ENCODE assay signal across 19 cellular contexts in the genomic region with DNA sequence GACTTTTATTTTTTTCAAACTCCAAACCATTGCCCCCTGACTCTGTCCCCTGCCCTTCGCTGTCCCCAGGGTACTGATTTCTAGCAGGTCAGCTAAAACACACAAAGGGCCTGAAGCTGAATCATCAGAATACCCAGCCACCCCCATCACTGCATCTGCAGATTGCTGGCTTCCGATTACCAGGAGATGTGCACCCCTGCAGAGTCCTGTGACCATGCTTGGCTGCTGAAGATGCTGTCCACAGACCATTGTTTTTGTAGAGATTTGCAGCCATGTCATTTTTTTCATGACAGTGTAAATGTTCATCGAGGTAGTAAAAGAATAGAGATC.
DNase-seq lines count a peak whose midpoint lies in the region; FAIRE-seq and TF ChIP-seq lines count a peak whose summit lies in the region.
"Had no signal": no experiment of that assay in that cellular context is flagged by ENCODE, and none has a peak within 500 bp of the region (broad histone marks: within the 10 kb centered on the region; RNA-seq: fewer than 3 reads in every experiment).

No MANE protein-coding gene starts in this region.

- H3K79me2 ChIP-seq in H9 (ENCODE audit: insufficient read depth, low read length) (no peaks in the 10 kb centered on the region), H1 (ENCODE audit: control insufficient read depth in 1 of 2, insufficient read depth in 2 of 2, low read length in 2 of 2) (0 out of 4 replicates have a peak, but pooled peaks cover 0 to 3% of the 10 kb centered on the region in 2 experiments), hepatocyte (no peaks in the 10 kb centered on the region)

- H4K5ac ChIP-seq in H9 (ENCODE audit: insufficient read length, low read depth, low read length): no peak overlapping the region
- no peak overlapping the region for H4K5ac ChIP-seq in H1 (ENCODE audit: insufficient read length, low read depth, low read length)

- H3K9me3 Mint-ChIP-seq in H9: no peaks in the 10 kb centered on the region
- H3K9me3 Mint-ChIP-seq: natural killer cell treated with Interleukin-12 subunit alpha and Interleukin-12 subunit beta and Interleukin-15 and Interleukin-18, amount 100 ng/mL, for 72 hours had no signal

- DNase-seq in H9 (no peak), NCI-H69 (lab: John Stamatoyannopoulos, UW) (peak; percentile 74), H1 (ENCODE audit: low read depth in 1 of 2, low spot score in 2 of 2) (no peak), neuronal stem cell (ENCODE audit: low spot score) (no peak), prostate gland (ENCODE audit: low spot score) (no peak), hepatocyte (ENCODE audit: low spot score) (no peak)
- no peak for DNase-seq in stimulated activated CD4-positive, alpha-beta T cell treated with anti-CD3 and anti-CD28 coated beads, Interleukin-4, amount 100 ng/mL, for 1 hour
- DNase-seq in activated CD4-positive, alpha-beta T cell treated with anti-CD3 and anti-CD28 coated beads for 4 hours: no peak
- DNase-seq: activated CD4-positive, CD25-positive, alpha-beta regulatory T cell treated with anti-CD3 and anti-CD28 coated beads, Interleukin-2, amount 50 U/mL, for 72 hours; CD4-positive, alpha-beta T cell; DMS53; effector CD4-positive, alpha-beta T cell; NCI-H524 treated with DMSO at 0.1 percent for 48 hours; PC-3; stimulated activated naive CD4-positive, alpha-beta T cell; transverse colon had no signal

- no peak for TF ChIP-seq RAD21 in H1 (IDR thresholded peaks at IDR 0.05 in 1 of 2, conservative IDR thresholded peaks at IDR 0.05 in 1 of 2; ENCODE audit: low read depth in 2 of 2, low read length in 2 of 2)

- CTCF ChIA-PET in H1 (lab: Charles Lee; ENCODE audit: partially characterized antibody): interaction anchor here (0.6 to 2.6 kb wide), 3 partner anchors 14 to 453 kb away, joined by 3 to 7 read pairs (median 5); no protein-coding TSS in a partner anchor

- no peak overlapping the region for H3K4me3 ChIP-seq in H1 (ENCODE audit: extremely low read depth in 1 of 4, insufficient read depth in 2 of 4, low read depth in 3 of 4, low read length in 4 of 4)
- no peak overlapping the region for H3K4me3 ChIP-seq in neuronal stem cell (ENCODE audit: low read length in 2 of 2)
- H3K4me3 ChIP-seq in prostate gland: no peak overlapping the region
- no peak overlapping the region for H3K4me3 ChIP-seq in hepatocyte
- H3K4me3 ChIP-seq: esophagus muscularis mucosa, transverse colon had no signal

- H3K4me2 ChIP-seq in H9 (ENCODE audit: insufficient read depth, insufficient read length, low read length) (no peak overlapping the region), H1 (ENCODE audit: insufficient read depth in 1 of 2, low read depth in 2 of 2, low read length in 2 of 2) (no peak overlapping the region), neuronal stem cell (ENCODE audit: insufficient read depth, low read length, poor library complexity, severe bottlenecking) (no peak overlapping the region), hepatocyte (no peak overlapping the region)

- no peak overlapping the region for H4K8ac ChIP-seq in H9 (replicated peaks; ENCODE audit: insufficient read length, low read depth, low read length)
- no peak overlapping the region for H4K8ac ChIP-seq in H1 (ENCODE audit: extremely low read depth, insufficient read depth, low read length)
- H4K8ac ChIP-seq in neuronal stem cell (ENCODE audit: low read depth, low read length): no peak overlapping the region

- no peaks in the 10 kb centered on the region for H3K9me2 ChIP-seq in hepatocyte (replicated peaks; ENCODE audit: insufficient read depth)

- H2AK5ac ChIP-seq in H9 (ENCODE audit: insufficient read length, low read length) (no peak overlapping the region), H1 (ENCODE audit: low read depth, low read length) (no peak overlapping the region), neuronal stem cell (ENCODE audit: low read depth, low read length) (no peak overlapping the region)

- POLR2A ChIA-PET in H1 (lab: Charles Lee; ENCODE audit: partially characterized antibody): no interaction called here

- H4K20me1 ChIP-seq in H9 (ENCODE audit: control insufficient read depth, insufficient read depth, insufficient read length) (no peaks in the 10 kb centered on the region), H1 (replicated peaks in 1 of 2; ENCODE audit: control insufficient read depth in 1 of 2, insufficient read depth in 2 of 2, low read length in 2 of 2) (no peaks in the 10 kb centered on the region), hepatocyte (ENCODE audit: insufficient read depth, poor library complexity, severe bottlenecking) (no peaks in the 10 kb centered on the region)

- H3K4me3 Mint-ChIP-seq in H9: no peak overlapping the region
- H3K4me3 Mint-ChIP-seq: CD4-positive, alpha-beta T cell; memory B cell; natural killer cell treated with Interleukin-12 subunit alpha and Interleukin-12 subunit beta and Interleukin-15 and Interleukin-18, amount 100 ng/mL, for 72 hours had no signal

- no peak overlapping the region for H3K23ac ChIP-seq in H9 (ENCODE audit: insufficient read length, low read depth, low read length)
- H3K23ac ChIP-seq in H1 (ENCODE audit: insufficient read length): no peak overlapping the region
- H3K23ac ChIP-seq in neuronal stem cell (ENCODE audit: low read depth, low read length, poor library complexity): no peak overlapping the region

- H2BK120ac ChIP-seq in H9 (ENCODE audit: low read depth, low read length, poor library complexity, severe bottlenecking): no peak overlapping the region
- no peak overlapping the region for H2BK120ac ChIP-seq in H1 (replicated peaks; ENCODE audit: low read depth, low read length)
- H2BK120ac ChIP-seq in neuronal stem cell (ENCODE audit: low read depth, low read length): no peak overlapping the region

- H3K36me3 ChIP-seq in H1 (ENCODE audit: control insufficient read depth in 2 of 4, insufficient read depth in 4 of 4, low read length in 3 of 4) (no peaks in the 10 kb centered on the region), neuronal stem cell (replicated peaks in 1 of 2; ENCODE audit: control insufficient read depth in 2 of 2, insufficient read depth in 2 of 2, low read length in 2 of 2) (no peaks in the 10 kb centered on the region), prostate gland (no peaks in the 10 kb centered on the region), hepatocyte (replicated peaks; ENCODE audit: insufficient read depth, low read depth) (no peaks in the 10 kb centered on the region)
- H3K36me3 ChIP-seq: esophagus muscularis mucosa, transverse colon had no signal

- intact Hi-C loops in prostate gland (cut with DNase I): no loop called here

- no peak overlapping the region for H2BK12ac ChIP-seq in H9 (ENCODE audit: insufficient read length, low read depth, low read length)
- no peak overlapping the region for H2BK12ac ChIP-seq in H1 (ENCODE audit: low read depth, low read length)
- H2BK12ac ChIP-seq in neuronal stem cell (ENCODE audit: low read length): no peak overlapping the region

- peaks cover 10% of the 10 kb centered on the region; the same call in 1 of the 2 replicates for H3K4me1 ChIP-seq in H9 (ENCODE audit: insufficient read depth, low read length)
- H3K4me1 ChIP-seq in H1 (replicated peaks in 1 of 4; ENCODE audit: control insufficient read depth in 3 of 4, insufficient read depth in 4 of 4, low read length in 3 of 4): peaks cover 3 to 23% (median 13%) of the 10 kb centered on the region in 4 experiments
- peaks cover 10 to 23% of the 10 kb centered on the region in 2 donors for H3K4me1 ChIP-seq in neuronal stem cell (ENCODE audit: control insufficient read depth in 2 of 2, insufficient read depth in 1 of 2, low read depth in 1 of 2, low read length in 2 of 2)
- no peaks in the 10 kb centered on the region for H3K4me1 ChIP-seq in prostate gland (replicated peaks)
- H3K4me1 ChIP-seq in hepatocyte (ENCODE audit: insufficient read depth): peaks cover 14% of the 10 kb centered on the region
- H3K4me1 ChIP-seq: esophagus muscularis mucosa had no signal

- no peak for TF ChIP-seq EP300 in H1 (IDR thresholded peaks at IDR 0.05; ENCODE audit: borderline replicate concordance in 1 of 2, low read depth in 2 of 2, low read length in 2 of 2)

- H3K9me3 ChIP-seq in H9 (ENCODE audit: control insufficient read depth, low read depth, low read length): no peaks in the 10 kb centered on the region
- H3K9me3 ChIP-seq in H1 (ENCODE audit: insufficient read depth in 2 of 2, low read depth in 1 of 2, low read length in 1 of 2): no peaks in the 10 kb centered on the region
- H3K9me3 ChIP-seq in neuronal stem cell (replicated peaks in 1 of 2; ENCODE audit: control insufficient read depth in 2 of 2, insufficient read depth in 1 of 2, low read depth in 1 of 2, low read length in 2 of 2): no peaks in the 10 kb centered on the region
- H3K9me3 ChIP-seq in prostate gland: no peaks in the 10 kb centered on the region
- no peaks in the 10 kb centered on the region for H3K9me3 ChIP-seq in hepatocyte (ENCODE audit: low read depth)
- H3K9me3 ChIP-seq: esophagus muscularis mucosa, transverse colon had no signal

- H3K18ac ChIP-seq in H9 (ENCODE audit: insufficient read length, low read depth, low read length) (no peak overlapping the region), H1 (ENCODE audit: extremely low read depth, low read length) (peak overlapping the region; percentile 5; the same call in 1 of the 2 replicates), neuronal stem cell (ENCODE audit: low read length) (no peak overlapping the region)

- H3K27ac Mint-ChIP-seq in H9: peak overlapping the region in 2 of 3 experiments; percentile 15 to 23; a peak in 3 of 7 replicates
- H3K27ac Mint-ChIP-seq: CD4-positive, alpha-beta T cell; memory B cell; natural killer cell treated with Interleukin-12 subunit alpha and Interleukin-12 subunit beta and Interleukin-15 and Interleukin-18, amount 100 ng/mL, for 72 hours had no signal

- H2BK5ac ChIP-seq in H9 (ENCODE audit: insufficient read length, low read length) (no peak overlapping the region), H1 (ENCODE audit: low read depth, low read length) (no peak overlapping the region), neuronal stem cell (ENCODE audit: low read length) (no peak overlapping the region)

- no peak overlapping the region for H3T11ph ChIP-seq in H9 (ENCODE audit: low read length)

- no peak overlapping the region for H3K14ac ChIP-seq in H9 (ENCODE audit: insufficient read depth, low read length)
- H3K14ac ChIP-seq in H1 (ENCODE audit: insufficient read length): no peak overlapping the region
- no peak overlapping the region for H3K14ac ChIP-seq in neuronal stem cell (ENCODE audit: low read length)

- H4K91ac ChIP-seq in H9 (ENCODE audit: insufficient read length, low read depth, low read length) (no peak overlapping the region), H1 (replicated peaks; ENCODE audit: insufficient read length, low read length) (no peak overlapping the region), neuronal stem cell (ENCODE audit: low read depth, low read length, poor library complexity) (no peak overlapping the region)

- H2AFZ ChIP-seq in H9 (ENCODE audit: low read length) (no peak overlapping the region), H1 (ENCODE audit: low read length) (no peak overlapping the region), neuronal stem cell (ENCODE audit: low read length) (peak overlapping the region; percentile 53), hepatocyte (no peak overlapping the region)

- H2BK20ac ChIP-seq in H9 (ENCODE audit: low read depth, low read length, poor library complexity, severe bottlenecking) (no peak overlapping the region), H1 (ENCODE audit: low read length) (no peak overlapping the region)

- H3K27me3 ChIP-seq in H9 (ENCODE audit: insufficient read depth, low read length) (no peaks in the 10 kb centered on the region), H1 (replicated peaks in 1 of 4; ENCODE audit: control insufficient read depth in 3 of 4, extremely low read depth in 1 of 4, insufficient read depth in 3 of 4, low read length in 3 of 4) (no peaks in the 10 kb centered on the region; a peak in 1 of 7 replicates), neuronal stem cell (ENCODE audit: control insufficient read depth in 3 of 3, insufficient read depth in 3 of 3, low read depth in 1 of 3, low read length in 3 of 3) (no peaks in the 10 kb centered on the region), prostate gland (replicated peaks; ENCODE audit: insufficient read depth) (no peaks in the 10 kb centered on the region), hepatocyte (peaks cover 3% of the 10 kb centered on the region)
- H3K27me3 ChIP-seq: esophagus muscularis mucosa, transverse colon had no signal

- H3K23me2 ChIP-seq in H9 (ENCODE audit: insufficient read length, low read depth, low read length, poor library complexity, severe bottlenecking) (no peaks in the 10 kb centered on the region), H1 (ENCODE audit: low read depth, low read length) (no peaks in the 10 kb centered on the region)

- H3K4ac ChIP-seq in H9 (ENCODE audit: low read depth, low read length) (no peak overlapping the region), H1 (replicated peaks; ENCODE audit: insufficient read length, low read depth, low read length) (no peak overlapping the region), neuronal stem cell (ENCODE audit: low read length) (no peak overlapping the region)

- no peaks in the 10 kb centered on the region for H3K79me1 ChIP-seq in H9 (ENCODE audit: insufficient read depth, low read depth, low read length, poor library complexity, severe bottlenecking)
- no peaks in the 10 kb centered on the region for H3K79me1 ChIP-seq in H1 (ENCODE audit: low read depth, low read length)
- no peaks in the 10 kb centered on the region for H3K79me1 ChIP-seq in neuronal stem cell (ENCODE audit: low read depth, low read length)

- no peak overlapping the region for H3K56ac ChIP-seq in H9 (ENCODE audit: insufficient read length, low read depth, low read length)
- no peak overlapping the region for H3K56ac ChIP-seq in H1 (replicated peaks; ENCODE audit: insufficient read length, low read depth, low read length)

- peaks cover 43% of the 10 kb centered on the region in 2 experiments for H3K4me1 Mint-ChIP-seq in H9
- H3K4me1 Mint-ChIP-seq: memory B cell had no signal

- H3K27ac ChIP-seq in H9 (ENCODE audit: insufficient read length, low read depth, low read length) (no peak overlapping the region), H1 (ENCODE audit: low read depth, low read length) (0 out of 2 replicates have a peak overlapping the region, but pooled peaks have one; percentile 3), neuronal stem cell (replicated peaks; ENCODE audit: low read length) (peak overlapping the region; percentile 22), prostate gland (no peak overlapping the region), hepatocyte (no peak overlapping the region)
- H3K27ac ChIP-seq: esophagus muscularis mucosa, transverse colon had no signal

- TF ChIP-seq POLR2A in H1 (IDR thresholded peaks at IDR 0.05; ENCODE audit: control extremely low read depth in 1 of 2, low read depth in 2 of 2, low read length in 2 of 2): no peak
- no peak for TF ChIP-seq POLR2A in prostate gland (IDR thresholded peaks at IDR 0.05)

- TF ChIP-seq CTCF in H9 (conservative IDR thresholded peaks at IDR 0.05) (no peak), H1 (IDR thresholded peaks at IDR 0.05; ENCODE audit: control extremely low read depth in 1 of 3, insufficient read depth in 1 of 3, low read depth in 1 of 3, low read length in 3 of 3) (no peak), prostate gland (IDR thresholded peaks at IDR 0.05) (no peak), hepatocyte (IDR thresholded peaks at IDR 0.05; ENCODE audit: poor library complexity) (no peak)

- peaks cover 0 to 6% (median 2%) of the 10 kb centered on the region in 3 experiments; a peak in 2 of 7 replicates for H3K36me3 Mint-ChIP-seq in H9 (ENCODE audit: insufficient read depth in 1 of 3, low read depth in 3 of 3)
- H3K36me3 Mint-ChIP-seq: memory B cell; natural killer cell treated with Interleukin-12 subunit alpha and Interleukin-12 subunit beta and Interleukin-15 and Interleukin-18, amount 100 ng/mL, for 72 hours had no signal

- H3K9ac ChIP-seq in H9 (ENCODE audit: extremely low read depth, insufficient read length, low read length): no peak overlapping the region
- no peak overlapping the region for H3K9ac ChIP-seq in H1 (replicated peaks in 1 of 4; ENCODE audit: extremely low read depth in 1 of 4, low read depth in 3 of 4, low read length in 3 of 4)
- no peak overlapping the region for H3K9ac ChIP-seq in neuronal stem cell (ENCODE audit: low read depth, low read length, poor library complexity)

- WGBS in H9 (ENCODE audit: extremely low coverage, insufficient read length, low lambda C conversion rate): no CpG with 5 or more reads among the region's 3 CpGs
- 83% methylated on average over 3 of the region's 3 CpGs; no CpG with 5 or more reads in 1 of the 2 experiments for WGBS in H1 (ENCODE audit: extremely low coverage in 1 of 2, insufficient coverage in 1 of 2, insufficient read length in 1 of 2, insufficient replicate concordance in 2 of 2, low coverage in 1 of 2, low lambda C conversion rate in 2 of 2, missing lambda C conversion rate in 1 of 2), 2 experiments
- no CpG with 5 or more reads among the region's 3 CpGs for WGBS in neuronal stem cell (ENCODE audit: extremely low coverage in 2 of 2, insufficient read length in 2 of 2, insufficient replicate concordance in 1 of 2), 2 donors
- WGBS in prostate gland: 48% methylated on average over 3 of the region's 3 CpGs
- WGBS in hepatocyte (ENCODE audit: low lambda C conversion rate, missing lambda C conversion rate): 57% methylated on average over 3 of the region's 3 CpGs

- no peaks in the 10 kb centered on the region for H3K27me3 Mint-ChIP-seq in H9 (ENCODE audit: low read depth)
- H3K27me3 Mint-ChIP-seq: CD4-positive, alpha-beta T cell; memory B cell had no signal

- H2BK15ac ChIP-seq in H9 (ENCODE audit: low read depth, low read length) (no peak overlapping the region), H1 (ENCODE audit: low read length) (no peak overlapping the region), neuronal stem cell (ENCODE audit: low read length) (no peak overlapping the region)

- no peak for FAIRE-seq in H1 (lab: Jason Lieb, UNC)

Comparison
In these comparisons a context has a peak if more than half of its experiments do, and no peak if none do; other contexts are left out.
1. H3K27ac ChIP-seq: peak in H1 (single experiment) and neuronal stem cell (single experiment); none in H9 (single experiment), prostate gland (0 of 2) and hepatocyte (single experiment).